In the genomic region with DNA sequence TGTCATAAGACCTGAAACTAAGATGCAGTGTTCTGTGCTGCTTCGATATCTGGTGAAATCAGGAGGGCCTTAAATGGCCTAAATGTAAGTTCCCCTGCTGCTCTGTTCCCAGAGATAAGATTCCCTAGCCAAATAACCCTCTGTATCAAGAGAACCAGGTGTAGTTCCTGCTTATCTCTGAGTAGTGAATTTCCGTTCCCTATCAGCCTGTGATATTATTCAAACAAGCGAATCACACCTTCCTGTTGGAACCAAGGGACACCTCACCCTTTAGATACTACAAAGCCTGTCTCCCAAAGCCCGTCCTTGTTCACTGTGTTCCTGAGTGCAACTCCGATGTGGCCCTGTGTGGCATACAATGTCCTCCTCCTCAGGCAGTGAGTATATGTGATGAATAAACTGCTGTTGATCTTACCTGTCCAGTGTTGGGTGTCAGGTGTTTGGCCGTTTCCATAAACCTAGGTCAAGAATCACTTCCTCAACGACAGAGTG, we compare ENCODE assay signal across 1 cellular context.
TF ChIP-seq lines count a peak whose summit lies in the region.

No MANE protein-coding gene starts in this region.

TF ChIP-seq in K562, 482 proteins besides CTCF, POLR2A, EP300 and RAD21 (continued from another document):
- TF ChIP-seq, protein P1, sequence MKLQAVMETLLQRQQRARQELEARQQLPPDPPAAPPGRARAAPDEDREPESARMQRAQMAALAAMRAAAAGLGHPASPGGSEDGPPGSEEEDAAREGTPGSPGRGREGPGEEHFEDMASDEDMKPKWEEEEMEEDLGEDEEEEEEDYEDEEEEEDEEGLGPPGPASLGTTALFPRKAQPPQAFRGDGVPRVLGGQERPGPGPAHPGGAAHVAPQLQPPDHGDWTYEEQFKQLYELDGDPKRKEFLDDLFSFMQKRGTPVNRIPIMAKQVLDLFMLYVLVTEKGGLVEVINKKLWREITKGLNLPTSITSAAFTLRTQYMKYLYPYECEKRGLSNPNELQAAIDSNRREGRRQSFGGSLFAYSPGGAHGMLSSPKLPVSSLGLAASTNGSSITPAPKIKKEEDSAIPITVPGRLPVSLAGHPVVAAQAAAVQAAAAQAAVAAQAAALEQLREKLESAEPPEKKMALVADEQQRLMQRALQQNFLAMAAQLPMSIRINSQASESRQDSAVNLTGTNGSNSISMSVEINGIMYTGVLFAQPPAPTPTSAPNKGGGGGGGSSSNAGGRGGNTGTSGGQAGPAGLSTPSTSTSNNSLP (IDR thresholded peaks at IDR 0.05; ENCODE audit: borderline replicate concordance, low read depth, low read length): peak; percentile 71; the same call in 1 of the 2 replicates
- TF ChIP-seq, protein P2, sequence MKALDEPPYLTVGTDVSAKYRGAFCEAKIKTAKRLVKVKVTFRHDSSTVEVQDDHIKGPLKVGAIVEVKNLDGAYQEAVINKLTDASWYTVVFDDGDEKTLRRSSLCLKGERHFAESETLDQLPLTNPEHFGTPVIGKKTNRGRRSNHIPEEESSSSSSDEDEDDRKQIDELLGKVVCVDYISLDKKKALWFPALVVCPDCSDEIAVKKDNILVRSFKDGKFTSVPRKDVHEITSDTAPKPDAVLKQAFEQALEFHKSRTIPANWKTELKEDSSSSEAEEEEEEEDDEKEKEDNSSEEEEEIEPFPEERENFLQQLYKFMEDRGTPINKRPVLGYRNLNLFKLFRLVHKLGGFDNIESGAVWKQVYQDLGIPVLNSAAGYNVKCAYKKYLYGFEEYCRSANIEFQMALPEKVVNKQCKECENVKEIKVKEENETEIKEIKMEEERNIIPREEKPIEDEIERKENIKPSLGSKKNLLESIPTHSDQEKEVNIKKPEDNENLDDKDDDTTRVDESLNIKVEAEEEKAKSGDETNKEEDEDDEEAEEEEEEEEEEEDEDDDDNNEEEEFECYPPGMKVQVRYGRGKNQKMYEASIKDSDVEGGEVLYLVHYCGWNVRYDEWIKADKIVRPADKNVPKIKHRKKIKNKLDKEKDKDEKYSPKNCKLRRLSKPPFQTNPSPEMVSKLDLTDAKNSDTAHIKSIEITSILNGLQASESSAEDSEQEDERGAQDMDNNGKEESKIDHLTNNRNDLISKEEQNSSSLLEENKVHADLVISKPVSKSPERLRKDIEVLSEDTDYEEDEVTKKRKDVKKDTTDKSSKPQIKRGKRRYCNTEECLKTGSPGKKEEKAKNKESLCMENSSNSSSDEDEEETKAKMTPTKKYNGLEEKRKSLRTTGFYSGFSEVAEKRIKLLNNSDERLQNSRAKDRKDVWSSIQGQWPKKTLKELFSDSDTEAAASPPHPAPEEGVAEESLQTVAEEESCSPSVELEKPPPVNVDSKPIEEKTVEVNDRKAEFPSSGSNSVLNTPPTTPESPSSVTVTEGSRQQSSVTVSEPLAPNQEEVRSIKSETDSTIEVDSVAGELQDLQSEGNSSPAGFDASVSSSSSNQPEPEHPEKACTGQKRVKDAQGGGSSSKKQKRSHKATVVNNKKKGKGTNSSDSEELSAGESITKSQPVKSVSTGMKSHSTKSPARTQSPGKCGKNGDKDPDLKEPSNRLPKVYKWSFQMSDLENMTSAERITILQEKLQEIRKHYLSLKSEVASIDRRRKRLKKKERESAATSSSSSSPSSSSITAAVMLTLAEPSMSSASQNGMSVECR (CRISPR knock-in tag; IDR thresholded peaks at IDR 0.05): no peak
- no peak for TF ChIP-seq ZFX (CRISPR knock-in tag; IDR thresholded peaks at IDR 0.05)
- TF ChIP-seq, protein P3, sequence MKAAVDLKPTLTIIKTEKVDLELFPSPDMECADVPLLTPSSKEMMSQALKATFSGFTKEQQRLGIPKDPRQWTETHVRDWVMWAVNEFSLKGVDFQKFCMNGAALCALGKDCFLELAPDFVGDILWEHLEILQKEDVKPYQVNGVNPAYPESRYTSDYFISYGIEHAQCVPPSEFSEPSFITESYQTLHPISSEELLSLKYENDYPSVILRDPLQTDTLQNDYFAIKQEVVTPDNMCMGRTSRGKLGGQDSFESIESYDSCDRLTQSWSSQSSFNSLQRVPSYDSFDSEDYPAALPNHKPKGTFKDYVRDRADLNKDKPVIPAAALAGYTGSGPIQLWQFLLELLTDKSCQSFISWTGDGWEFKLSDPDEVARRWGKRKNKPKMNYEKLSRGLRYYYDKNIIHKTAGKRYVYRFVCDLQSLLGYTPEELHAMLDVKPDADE (conservative IDR thresholded peaks at IDR 0.05; ENCODE audit: control insufficient read depth, low read depth, low read length): no peak
- TF ChIP-seq MEIS2 (IDR thresholded peaks at IDR 0.05; ENCODE audit: partially characterized antibody): peak; percentile 24
- peak; percentile 83 for TF ChIP-seq HDAC3 (IDR thresholded peaks at IDR 0.05; ENCODE audit: borderline replicate concordance, partially characterized antibody)
- TF ChIP-seq, protein P4, sequence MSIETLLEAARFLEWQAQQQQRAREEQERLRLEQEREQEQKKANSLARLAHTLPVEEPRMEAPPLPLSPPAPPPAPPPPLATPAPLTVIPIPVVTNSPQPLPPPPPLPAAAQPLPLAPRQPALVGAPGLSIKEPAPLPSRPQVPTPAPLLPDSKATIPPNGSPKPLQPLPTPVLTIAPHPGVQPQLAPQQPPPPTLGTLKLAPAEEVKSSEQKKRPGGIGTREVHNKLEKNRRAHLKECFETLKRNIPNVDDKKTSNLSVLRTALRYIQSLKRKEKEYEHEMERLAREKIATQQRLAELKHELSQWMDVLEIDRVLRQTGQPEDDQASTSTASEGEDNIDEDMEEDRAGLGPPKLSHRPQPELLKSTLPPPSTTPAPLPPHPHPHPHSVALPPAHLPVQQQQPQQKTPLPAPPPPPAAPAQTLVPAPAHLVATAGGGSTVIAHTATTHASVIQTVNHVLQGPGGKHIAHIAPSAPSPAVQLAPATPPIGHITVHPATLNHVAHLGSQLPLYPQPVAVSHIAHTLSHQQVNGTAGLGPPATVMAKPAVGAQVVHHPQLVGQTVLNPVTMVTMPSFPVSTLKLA (conservative IDR thresholded peaks at IDR 0.05): 0 out of 4 replicates have a peak, but pooled peaks of 1 of the 2 experiments have one; percentile 31
- no peak for TF ChIP-seq JUN (IDR thresholded peaks at IDR 0.05; ENCODE audit: borderline replicate concordance, low read depth, low read length)
- no peak for TF ChIP-seq JUN (CRISPR knock-in tag; IDR thresholded peaks at IDR 0.05; ENCODE audit: borderline replicate concordance)
- no peak for TF ChIP-seq TCF7 (IDR thresholded peaks at IDR 0.05; ENCODE audit: borderline replicate concordance)
- TF ChIP-seq, protein P5, sequence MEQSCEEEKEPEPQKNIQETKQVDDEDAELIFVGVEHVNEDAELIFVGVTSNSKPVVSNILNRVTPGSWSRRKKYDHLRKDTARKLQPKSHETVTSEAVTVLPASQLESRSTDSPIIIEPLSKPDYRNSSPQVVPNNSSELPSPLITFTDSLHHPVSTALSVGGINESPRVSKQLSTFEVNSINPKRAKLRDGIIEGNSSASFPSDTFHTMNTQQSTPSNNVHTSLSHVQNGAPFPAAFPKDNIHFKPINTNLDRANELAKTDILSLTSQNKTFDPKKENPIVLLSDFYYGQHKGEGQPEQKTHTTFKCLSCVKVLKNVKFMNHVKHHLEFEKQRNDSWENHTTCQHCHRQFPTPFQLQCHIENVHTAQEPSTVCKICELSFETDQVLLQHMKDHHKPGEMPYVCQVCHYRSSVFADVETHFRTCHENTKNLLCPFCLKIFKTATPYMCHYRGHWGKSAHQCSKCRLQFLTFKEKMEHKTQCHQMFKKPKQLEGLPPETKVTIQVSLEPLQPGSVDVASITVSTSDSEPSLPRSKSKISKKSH (CRISPR knock-in tag; IDR thresholded peaks at IDR 0.05): no peak
- TF ChIP-seq, protein P6, sequence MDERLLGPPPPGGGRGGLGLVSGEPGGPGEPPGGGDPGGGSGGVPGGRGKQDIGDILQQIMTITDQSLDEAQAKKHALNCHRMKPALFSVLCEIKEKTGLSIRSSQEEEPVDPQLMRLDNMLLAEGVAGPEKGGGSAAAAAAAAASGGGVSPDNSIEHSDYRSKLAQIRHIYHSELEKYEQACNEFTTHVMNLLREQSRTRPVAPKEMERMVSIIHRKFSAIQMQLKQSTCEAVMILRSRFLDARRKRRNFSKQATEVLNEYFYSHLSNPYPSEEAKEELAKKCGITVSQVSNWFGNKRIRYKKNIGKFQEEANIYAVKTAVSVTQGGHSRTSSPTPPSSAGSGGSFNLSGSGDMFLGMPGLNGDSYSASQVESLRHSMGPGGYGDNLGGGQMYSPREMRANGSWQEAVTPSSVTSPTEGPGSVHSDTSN (CRISPR knock-in tag; IDR thresholded peaks at IDR 0.05; ENCODE audit: low read depth): no peak
- TF ChIP-seq, protein P6 (tag; conservative IDR thresholded peaks at IDR 0.05; ENCODE audit: low read depth): no peak
- TF ChIP-seq, protein P7, sequence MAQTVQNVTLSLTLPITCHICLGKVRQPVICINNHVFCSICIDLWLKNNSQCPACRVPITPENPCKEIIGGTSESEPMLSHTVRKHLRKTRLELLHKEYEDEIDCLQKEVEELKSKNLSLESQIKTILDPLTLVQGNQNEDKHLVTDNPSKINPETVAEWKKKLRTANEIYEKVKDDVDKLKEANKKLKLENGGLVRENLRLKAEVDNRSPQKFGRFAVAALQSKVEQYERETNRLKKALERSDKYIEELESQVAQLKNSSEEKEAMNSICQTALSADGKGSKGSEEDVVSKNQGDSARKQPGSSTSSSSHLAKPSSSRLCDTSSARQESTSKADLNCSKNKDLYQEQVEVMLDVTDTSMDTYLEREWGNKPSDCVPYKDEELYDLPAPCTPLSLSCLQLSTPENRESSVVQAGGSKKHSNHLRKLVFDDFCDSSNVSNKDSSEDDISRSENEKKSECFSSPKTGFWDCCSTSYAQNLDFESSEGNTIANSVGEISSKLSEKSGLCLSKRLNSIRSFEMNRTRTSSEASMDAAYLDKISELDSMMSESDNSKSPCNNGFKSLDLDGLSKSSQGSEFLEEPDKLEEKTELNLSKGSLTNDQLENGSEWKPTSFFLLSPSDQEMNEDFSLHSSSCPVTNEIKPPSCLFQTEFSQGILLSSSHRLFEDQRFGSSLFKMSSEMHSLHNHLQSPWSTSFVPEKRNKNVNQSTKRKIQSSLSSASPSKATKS (CRISPR knock-in tag; IDR thresholded peaks at IDR 0.05): no peak
- TF ChIP-seq TAF9B (IDR thresholded peaks at IDR 0.05; ENCODE audit: partially characterized antibody): no peak
- TF ChIP-seq BRD4 (IDR thresholded peaks at IDR 0.05): no peak
- no peak for TF ChIP-seq SLC30A9 (CRISPR knock-in tag; IDR thresholded peaks at IDR 0.05)
- TF ChIP-seq, protein P8, sequence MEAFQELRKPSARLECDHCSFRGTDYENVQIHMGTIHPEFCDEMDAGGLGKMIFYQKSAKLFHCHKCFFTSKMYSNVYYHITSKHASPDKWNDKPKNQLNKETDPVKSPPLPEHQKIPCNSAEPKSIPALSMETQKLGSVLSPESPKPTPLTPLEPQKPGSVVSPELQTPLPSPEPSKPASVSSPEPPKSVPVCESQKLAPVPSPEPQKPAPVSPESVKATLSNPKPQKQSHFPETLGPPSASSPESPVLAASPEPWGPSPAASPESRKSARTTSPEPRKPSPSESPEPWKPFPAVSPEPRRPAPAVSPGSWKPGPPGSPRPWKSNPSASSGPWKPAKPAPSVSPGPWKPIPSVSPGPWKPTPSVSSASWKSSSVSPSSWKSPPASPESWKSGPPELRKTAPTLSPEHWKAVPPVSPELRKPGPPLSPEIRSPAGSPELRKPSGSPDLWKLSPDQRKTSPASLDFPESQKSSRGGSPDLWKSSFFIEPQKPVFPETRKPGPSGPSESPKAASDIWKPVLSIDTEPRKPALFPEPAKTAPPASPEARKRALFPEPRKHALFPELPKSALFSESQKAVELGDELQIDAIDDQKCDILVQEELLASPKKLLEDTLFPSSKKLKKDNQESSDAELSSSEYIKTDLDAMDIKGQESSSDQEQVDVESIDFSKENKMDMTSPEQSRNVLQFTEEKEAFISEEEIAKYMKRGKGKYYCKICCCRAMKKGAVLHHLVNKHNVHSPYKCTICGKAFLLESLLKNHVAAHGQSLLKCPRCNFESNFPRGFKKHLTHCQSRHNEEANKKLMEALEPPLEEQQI (IDR thresholded peaks at IDR 0.05): peak; percentile 95
- TF ChIP-seq CBX1 (IDR thresholded peaks at IDR 0.05; ENCODE audit: low read depth): no peak
- TF ChIP-seq RFX1 (IDR thresholded peaks at IDR 0.05): no peak
- TF ChIP-seq KDM5B (IDR thresholded peaks at IDR 0.05; ENCODE audit: insufficient replicate concordance, low read depth, low read length): no peak
- TF ChIP-seq LEF1 (IDR thresholded peaks at IDR 0.05): peak; percentile 89
TF ChIP-seq in K562: peak in this region for 106.
